21 cellular contexts compared by ENCODE assay signal in genomic region chr1:117694543-117694942, GRCh38.
"Had no signal": no experiment of that assay in that cellular context is flagged by ENCODE, and none has a peak within 500 bp of the region (broad histone marks: within the 10 kb centered on the region; RNA-seq: fewer than 3 reads in every experiment).

No MANE protein-coding gene starts in this region.

- H3K4me3 Mint-ChIP-seq: activated CD4-positive, alpha-beta T cell treated with anti-CD3 and anti-CD28 coated beads, Interleukin-2, amount 10 ng/mL, durations not matched to agents 24 days and 14 days; activated naive CD4-positive, alpha-beta T cell treated with anti-CD3 and anti-CD28 coated beads, Interleukin-2, amount 50 U/mL, for 24 hours; activated T-cell treated with anti-CD3 and anti-CD28 coated beads, Interleukin-2, amount 50 U/mL, for 72 hours; central memory CD8-positive, alpha-beta T cell; effector memory CD8-positive, alpha-beta T cell; mesothelial cell of epicardium; natural killer cell; stimulated activated naive CD8-positive, alpha-beta T cell treated with anti-CD3 and anti-CD28 coated beads, Interleukin-15, amount 100 ng/mL, for 72 hours; T-cell had no signal

- H3K27ac Mint-ChIP-seq: activated CD4-positive, alpha-beta T cell treated with anti-CD3 and anti-CD28 coated beads, Interleukin-2, amount 10 ng/mL, durations not matched to agents 24 days and 14 days; activated naive CD4-positive, alpha-beta T cell treated with anti-CD3 and anti-CD28 coated beads, Interleukin-2, amount 50 U/mL, for 24 hours; activated T-cell treated with anti-CD3 and anti-CD28 coated beads, Interleukin-2, amount 50 U/mL, for 72 hours; mesothelial cell of epicardium; natural killer cell; T-cell had no signal

- ATAC-seq: activated T-cell treated with anti-CD3 and anti-CD28 coated beads, Interleukin-2, amount 50 U/mL, for 72 hours; effector memory CD8-positive, alpha-beta T cell; natural killer cell; psoas muscle; SK-N-SH treated with all-trans-retinoic acid at 6 μM for 48 hours; stimulated activated naive CD8-positive, alpha-beta T cell treated with anti-CD3 and anti-CD28 coated beads, Interleukin-15, amount 100 ng/mL, for 72 hours; T-cell had no signal

- DNase-seq: activated CD4-positive, alpha-beta T cell treated with anti-CD3 and anti-CD28 coated beads, Interleukin-2, amount 10 ng/mL, durations not matched to agents 24 days and 14 days; activated effector memory CD4-positive, alpha-beta T cell treated with Interleukin-2 at 50 U/mL for 16 hours; activated T-cell treated with anti-CD3 and anti-CD28 coated beads, Interleukin-2, amount 50 U/mL, for 72 hours; dorsolateral prefrontal cortex; effector memory CD8-positive, alpha-beta T cell; glutamatergic neuron; hippocampal formation; left ventricle myocardium inferior; natural killer cell; psoas muscle; stimulated activated CD4-positive, alpha-beta T cell treated with anti-CD3 and anti-CD28 coated beads, Interleukin-12 subunit alpha, Interleukin-12 subunit beta, amount 100 ng/mL, for 4 hours; stimulated activated naive CD8-positive, alpha-beta T cell treated with anti-CD3 and anti-CD28 coated beads, Interleukin-15, amount 100 ng/mL, for 72 hours; T-cell; T1000; uterus had no signal

- H3K27ac ChIP-seq: breast epithelium, left ventricle myocardium inferior, psoas muscle, suprapubic skin had no signal

- H3K4me1 Mint-ChIP-seq: activated naive CD4-positive, alpha-beta T cell treated with anti-CD3 and anti-CD28 coated beads, Interleukin-2, amount 50 U/mL, for 24 hours; central memory CD8-positive, alpha-beta T cell; natural killer cell; T-cell had no signal

- H3K36me3 Mint-ChIP-seq: activated naive CD4-positive, alpha-beta T cell treated with anti-CD3 and anti-CD28 coated beads, Interleukin-2, amount 50 U/mL, for 24 hours; mesothelial cell of epicardium; natural killer cell; T-cell had no signal

- H3K9me3 Mint-ChIP-seq: activated CD4-positive, alpha-beta T cell treated with anti-CD3 and anti-CD28 coated beads, Interleukin-2, amount 10 ng/mL, durations not matched to agents 24 days and 14 days; activated naive CD4-positive, alpha-beta T cell treated with anti-CD3 and anti-CD28 coated beads, Interleukin-2, amount 50 U/mL, for 24 hours; activated T-cell treated with anti-CD3 and anti-CD28 coated beads, Interleukin-2, amount 50 U/mL, for 72 hours; central memory CD8-positive, alpha-beta T cell; effector memory CD8-positive, alpha-beta T cell; mesothelial cell of epicardium; natural killer cell; stimulated activated naive CD8-positive, alpha-beta T cell treated with anti-CD3 and anti-CD28 coated beads, Interleukin-15, amount 100 ng/mL, for 72 hours; T-cell had no signal
